In the genomic region with DNA sequence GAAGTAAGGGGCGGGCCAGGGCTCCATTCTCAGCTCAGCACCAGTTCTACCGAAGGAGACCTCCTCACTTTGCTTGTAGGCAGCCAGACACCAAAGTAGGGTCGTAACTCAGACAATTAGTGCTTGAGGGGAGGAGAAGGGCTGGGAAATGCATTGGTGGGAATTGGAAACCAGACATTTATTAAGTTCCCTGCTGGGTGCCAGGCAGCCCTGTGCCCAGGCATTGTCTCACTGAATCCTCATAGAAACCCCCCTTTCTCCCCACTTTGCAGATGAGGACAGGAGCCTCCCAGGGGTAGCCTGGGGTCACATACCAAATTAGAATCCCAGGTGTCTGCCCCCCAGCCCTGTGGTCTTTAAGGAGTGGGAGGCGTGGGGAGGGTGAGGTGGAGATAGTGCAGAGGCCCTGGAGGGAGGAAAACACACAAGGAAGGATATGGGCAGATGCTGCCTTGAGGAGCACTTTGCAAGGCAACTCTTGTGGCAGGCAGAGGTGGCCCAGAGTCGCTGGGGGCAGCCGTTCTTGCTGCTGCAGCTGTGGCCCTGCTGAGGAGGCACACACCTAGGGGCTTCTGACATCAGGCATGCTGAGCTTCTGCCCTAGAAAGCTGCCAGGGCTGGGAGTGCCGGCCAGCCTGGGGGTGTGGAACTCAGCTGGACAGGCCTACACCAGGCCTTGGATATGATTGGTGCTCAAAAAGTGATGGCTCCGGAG, we compare ENCODE assay signal across 1 cellular context.
TF ChIP-seq lines count a peak whose summit lies in the region.

No MANE protein-coding gene starts in this region.

TF ChIP-seq in WTC11, 78 proteins besides CTCF, POLR2A, EP300 and RAD21 (continued from another document):
- TF ChIP-seq AFF4 (CRISPR knock-in tag; IDR thresholded peaks at IDR 0.05; ENCODE audit: borderline replicate concordance) (no peak), ATF1 (CRISPR knock-in tag; IDR thresholded peaks at IDR 0.05) (no peak), TP53 (CRISPR knock-in tag; IDR thresholded peaks at IDR 0.05) (no peak), ZNF263 (CRISPR knock-in tag; IDR thresholded peaks at IDR 0.05; ENCODE audit: low read depth) (no peak), ETV6 (CRISPR knock-in tag; IDR thresholded peaks at IDR 0.05) (no peak), ATF3 (CRISPR knock-in tag; conservative IDR thresholded peaks at IDR 0.05) (no peak), ZBTB21 (CRISPR knock-in tag; IDR thresholded peaks at IDR 0.05; ENCODE audit: borderline replicate concordance) (no peak), MXD4 (CRISPR knock-in tag; IDR thresholded peaks at IDR 0.05; ENCODE audit: borderline replicate concordance) (no peak), CBFB (CRISPR knock-in tag; IDR thresholded peaks at IDR 0.05; ENCODE audit: low read depth) (no peak), ZBTB43 (CRISPR knock-in tag; IDR thresholded peaks at IDR 0.05) (no peak), NFATC4 (CRISPR knock-in tag; IDR thresholded peaks at IDR 0.05) (no peak), MAX (CRISPR knock-in tag; IDR thresholded peaks at IDR 0.05) (no peak)
- TF ChIP-seq, protein P1, sequence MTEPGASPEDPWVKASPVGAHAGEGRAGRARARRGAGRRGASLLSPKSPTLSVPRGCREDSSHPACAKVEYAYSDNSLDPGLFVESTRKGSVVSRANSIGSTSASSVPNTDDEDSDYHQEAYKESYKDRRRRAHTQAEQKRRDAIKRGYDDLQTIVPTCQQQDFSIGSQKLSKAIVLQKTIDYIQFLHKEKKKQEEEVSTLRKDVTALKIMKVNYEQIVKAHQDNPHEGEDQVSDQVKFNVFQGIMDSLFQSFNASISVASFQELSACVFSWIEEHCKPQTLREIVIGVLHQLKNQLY (CRISPR knock-in tag; IDR thresholded peaks at IDR 0.05) = no peak
- TF ChIP-seq, protein P2, sequence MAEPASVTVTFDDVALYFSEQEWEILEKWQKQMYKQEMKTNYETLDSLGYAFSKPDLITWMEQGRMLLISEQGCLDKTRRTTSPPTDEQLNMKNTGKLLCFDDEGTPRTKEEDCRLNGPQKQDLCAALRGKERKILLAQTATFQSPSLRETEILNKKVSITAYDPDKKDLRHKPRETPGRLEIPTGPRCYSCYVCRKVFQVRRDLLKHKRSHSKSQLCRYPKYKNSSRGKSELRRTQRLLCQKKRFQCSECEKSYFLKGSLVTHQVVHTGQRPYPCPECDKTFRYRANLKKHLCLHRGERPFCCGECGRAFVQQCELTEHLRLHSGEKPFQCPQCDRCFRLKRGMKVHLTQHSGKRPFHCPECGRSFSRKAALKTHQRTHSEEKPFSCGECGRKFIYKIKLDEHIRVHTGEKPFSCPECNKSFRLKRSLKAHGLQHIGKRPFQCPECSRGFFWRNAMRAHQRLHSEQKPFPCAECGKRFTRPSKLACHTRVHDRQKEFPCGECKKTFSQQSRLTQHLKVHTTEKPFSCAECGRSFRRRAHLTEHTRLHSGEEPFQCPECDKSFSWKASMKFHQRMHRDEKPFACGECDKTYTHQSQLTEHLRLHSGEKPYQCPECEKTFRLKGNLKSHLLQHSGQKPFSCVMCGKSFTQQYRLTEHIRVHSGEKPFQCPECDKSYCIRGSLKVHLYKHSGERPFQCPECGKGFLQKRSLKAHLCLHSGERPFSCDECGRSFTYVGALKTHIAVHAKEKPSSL (CRISPR knock-in tag; conservative IDR thresholded peaks at IDR 0.05) = no peak
